ENCODE assay signal across 10 cellular contexts in the genomic region with DNA sequence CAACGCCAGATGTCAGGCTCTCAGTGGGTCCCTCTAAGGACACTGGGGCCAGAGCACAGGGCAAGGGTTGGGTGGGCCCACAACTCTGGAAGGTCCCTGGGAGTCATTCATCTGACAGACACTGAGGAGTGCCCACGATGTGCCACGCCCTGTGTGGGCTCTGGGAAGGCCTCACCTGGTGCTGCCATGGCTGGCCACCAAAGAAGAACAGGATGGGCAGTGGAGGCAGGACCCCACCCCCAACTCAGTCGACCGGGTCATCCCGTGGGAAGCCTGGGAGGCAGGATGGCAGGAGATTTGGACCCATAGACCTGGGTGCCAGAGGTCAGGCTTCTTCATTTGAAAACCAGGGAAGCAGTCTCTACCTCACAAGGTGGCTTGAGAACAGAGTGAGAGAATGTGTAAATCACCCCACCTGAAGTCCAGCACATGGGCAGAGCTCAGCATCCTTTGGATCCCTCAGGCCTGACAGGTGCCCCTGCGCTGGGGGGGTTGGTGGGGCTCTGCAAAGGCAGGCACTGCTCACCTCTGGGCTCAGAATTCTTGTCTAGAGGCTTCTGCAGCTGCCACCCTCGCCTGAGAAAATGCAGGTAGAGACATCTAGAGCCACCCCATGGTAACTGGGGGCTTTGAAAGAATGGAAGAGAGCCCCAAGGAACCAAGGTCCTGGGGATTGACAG. TPM values are rescaled to one million over a fixed set of nuclear protein-coding genes. Genes with fewer than 3 reads are reported as not detected.
DNase-seq lines count a peak whose midpoint lies in the region; ATAC-seq and TF ChIP-seq lines count a peak whose summit lies in the region.
"Had no signal": no experiment of that assay in that cellular context is flagged by ENCODE, and none has a peak within 500 bp of the region (broad histone marks: within the 10 kb centered on the region; RNA-seq: fewer than 3 reads in every experiment).

No MANE protein-coding gene starts in this region.

- H3K27ac ChIP-seq in ascending aorta (peak overlapping the region; percentile 78 to 89), substantia nigra (ENCODE audit: low read depth, low read length, poor library complexity, severe bottlenecking) (peak overlapping the region; percentile 7)

- H3K9me3 Mint-ChIP-seq in activated naive CD8-positive, alpha-beta T cell (ENCODE audit: low read depth), result no peaks in the 10 kb centered on the region
- no peaks in the 10 kb centered on the region for H3K9me3 Mint-ChIP-seq in activated naive CD8-positive, alpha-beta T cell treated with anti-CD3 and anti-CD28 coated beads, Interleukin-2, amount 50 U/mL, for 24 hours
- no peaks in the 10 kb centered on the region for H3K9me3 Mint-ChIP-seq in mesothelial cell of epicardium

- no peaks in the 10 kb centered on the region for H3K36me3 ChIP-seq in ascending aorta

- no peak overlapping the region for H3K4me3 ChIP-seq in ascending aorta

- H3K27ac Mint-ChIP-seq in activated naive CD8-positive, alpha-beta T cell, result peak overlapping the region; percentile 22
- H3K27ac Mint-ChIP-seq in activated naive CD8-positive, alpha-beta T cell treated with anti-CD3 and anti-CD28 coated beads, Interleukin-2, amount 50 U/mL, for 24 hours, result no peak overlapping the region
- H3K27ac Mint-ChIP-seq in mesothelial cell of epicardium, result no peak overlapping the region

- no peaks in the 10 kb centered on the region for H3K27me3 ChIP-seq in ascending aorta

- no peaks in the 10 kb centered on the region for H3K9me3 ChIP-seq in ascending aorta

- intact Hi-C loops in ascending aorta (cut with DNase I), result loop anchor here (5.0 kb wide), 2 partner anchors 277 to 297 kb away; no protein-coding TSS in a partner anchor

- no peak for DNase-seq in activated naive CD8-positive, alpha-beta T cell treated with anti-CD3 and anti-CD28 coated beads, Interleukin-2, amount 50 U/mL, for 24 hours
- no peak for DNase-seq in ascending aorta (ENCODE audit: low spot score in 2 of 2)
- DNase-seq in mesothelial cell of epicardium (ENCODE audit: low spot score in 2 of 2, unreplicated experiment in 2 of 2), result no peak
- no peak for DNase-seq in substantia nigra (lab: John Stamatoyannopoulos, UW)
- no peak for DNase-seq in AG08396 (ENCODE audit: low spot score)
- DNase-seq in NCI-H82 (lab: John Stamatoyannopoulos, UW), result no peak
- DNase-seq: cerebellar nuclear complex, kidney glomerular epithelial cell had no signal

- no peak for ATAC-seq in activated naive CD8-positive, alpha-beta T cell treated with anti-CD3 and anti-CD28 coated beads, Interleukin-2, amount 50 U/mL, for 24 hours
- no peak for ATAC-seq in GM21723 (IDR thresholded peaks at IDR 0.05; ENCODE audit: unreplicated experiment)

- H3K4me1 ChIP-seq in ascending aorta, result peaks cover 4 to 24% of the 10 kb centered on the region in 2 donors

- H3K27me3 Mint-ChIP-seq in activated naive CD8-positive, alpha-beta T cell, result no peaks in the 10 kb centered on the region
- H3K27me3 Mint-ChIP-seq in activated naive CD8-positive, alpha-beta T cell treated with anti-CD3 and anti-CD28 coated beads, Interleukin-2, amount 50 U/mL, for 24 hours, result peaks cover 3% of the 10 kb centered on the region
- peaks cover 8% of the 10 kb centered on the region for H3K27me3 Mint-ChIP-seq in mesothelial cell of epicardium (ENCODE audit: low read depth)

- no peaks in the 10 kb centered on the region for H3K36me3 Mint-ChIP-seq in activated naive CD8-positive, alpha-beta T cell
- H3K36me3 Mint-ChIP-seq in activated naive CD8-positive, alpha-beta T cell treated with anti-CD3 and anti-CD28 coated beads, Interleukin-2, amount 50 U/mL, for 24 hours (ENCODE audit: low read depth), result no peaks in the 10 kb centered on the region
- H3K36me3 Mint-ChIP-seq in mesothelial cell of epicardium, result no peaks in the 10 kb centered on the region

- TF ChIP-seq CTCF in ascending aorta (IDR thresholded peaks at IDR 0.05) (no peak), mesothelial cell of epicardium (IDR thresholded peaks at IDR 0.05; ENCODE audit: unreplicated experiment) (no peak)

- H3K4me3 Mint-ChIP-seq in activated naive CD8-positive, alpha-beta T cell, result peak overlapping the region; percentile 80
- no peak overlapping the region for H3K4me3 Mint-ChIP-seq in activated naive CD8-positive, alpha-beta T cell treated with anti-CD3 and anti-CD28 coated beads, Interleukin-2, amount 50 U/mL, for 24 hours
- peak overlapping the region; percentile 65 for H3K4me3 Mint-ChIP-seq in mesothelial cell of epicardium

- H3K4me1 Mint-ChIP-seq in activated naive CD8-positive, alpha-beta T cell (ENCODE audit: low read depth), result peaks cover 71% of the 10 kb centered on the region
- H3K4me1 Mint-ChIP-seq in activated naive CD8-positive, alpha-beta T cell treated with anti-CD3 and anti-CD28 coated beads, Interleukin-2, amount 50 U/mL, for 24 hours, result peaks cover 61% of the 10 kb centered on the region
- peaks cover 25% of the 10 kb centered on the region for H3K4me1 Mint-ChIP-seq in mesothelial cell of epicardium

RNA-seq across cellular contexts. Expression of gene SELENON, which starts 1.2 kb away (rescaled TPM):
- 208 TPM for total RNA-seq in ascending aorta
- 71.6 to 74.1 TPM (median 72.8 TPM) in 3 replicates for total RNA-seq in mesothelial cell of epicardium

RNA-seq across cellular contexts. Expression of gene MTFR1L, which starts 20.9 kb away (rescaled TPM):
- total RNA-seq in ascending aorta (20.9 TPM), mesothelial cell of epicardium (74.3 to 76.6 TPM (median 74.7 TPM) in 3 replicates)
